Comparison of ENCODE assay signal across 8 cellular contexts in the genomic region with DNA sequence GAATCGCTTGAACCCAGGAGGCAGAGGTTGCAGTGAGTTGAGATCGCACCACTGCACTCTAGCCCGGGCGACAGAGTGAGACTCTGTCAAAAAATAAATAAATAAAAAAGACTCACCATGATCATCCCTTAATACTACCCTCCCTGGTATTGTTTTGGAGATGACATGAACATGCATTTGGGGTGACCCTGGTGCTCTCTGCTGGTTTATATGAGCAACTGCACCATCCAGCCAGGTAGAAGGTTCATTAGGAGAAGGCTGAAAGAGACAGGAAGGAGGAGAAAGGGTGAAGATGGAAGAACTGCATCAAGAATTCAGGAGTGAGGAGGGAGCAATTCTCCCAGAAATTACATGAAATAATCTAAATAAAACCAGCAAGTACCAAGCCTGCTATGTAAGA. TPM values are rescaled to one million over a fixed set of nuclear protein-coding genes. Genes with fewer than 3 reads are reported as not detected.
DNase-seq lines count a peak whose midpoint lies in the region; ATAC-seq, FAIRE-seq and TF ChIP-seq lines count a peak whose summit lies in the region.

No MANE protein-coding gene starts in this region.

- H3K4me2 ChIP-seq in OCI-LY3 (ENCODE audit: low read length) (no peak overlapping the region), HepG2 (ENCODE audit: low read depth, low read length) (no peak overlapping the region)

- DNase-seq in DMS153 treated with DMSO at 0.1 percent for 48 hours (lab: John Stamatoyannopoulos, UW; ENCODE audit: unreplicated experiment) (peak; percentile 4), HEK293T (ENCODE audit: extremely low spot score) (peak; percentile 71), cerebellar cortex (ENCODE audit: low spot score) (peak; percentile 28), HepG2 (ENCODE audit: low spot score) (peak; percentile 47), NCI-H128 (lab: John Stamatoyannopoulos, UW; ENCODE audit: unreplicated experiment) (no peak)
- no peak for DNase-seq in activated CD8-positive, alpha-beta memory T cell treated with anti-CD3 and anti-CD28 coated beads, Interleukin-2, amount 50 U/mL, for 4 hours

- peaks cover 18% of the 10 kb centered on the region for H3K27me3 ChIP-seq in OCI-LY3 (ENCODE audit: low read depth, low read length)
- peaks cover 0 to 3% of the 10 kb centered on the region in 2 experiments; a peak in 3 of 5 replicates for H3K27me3 ChIP-seq in HepG2 (ENCODE audit: control insufficient read depth in 1 of 2, insufficient read depth in 2 of 2, low read length in 2 of 2)

- POLR2A ChIA-PET in HEK293T (lab: Yijun Ruan, JAX) (no interaction called here), HepG2 (lab: Yijun Ruan, JAX) (no interaction called here)

- no peak overlapping the region for H3K9ac ChIP-seq in OCI-LY3 (ENCODE audit: low read length)
- no peak overlapping the region for H3K9ac ChIP-seq in HepG2 (ENCODE audit: insufficient read depth, low read depth, low read length)

- no peak for TF ChIP-seq POLR2A in HepG2 (IDR thresholded peaks at IDR 0.05; ENCODE audit: insufficient read depth in 1 of 2, low read depth in 2 of 2, low read length in 2 of 2)

- H3K4me3 ChIP-seq in OCI-LY3 (ENCODE audit: low read length) (no peak overlapping the region), HepG2 (replicated peaks in 1 of 3; ENCODE audit: insufficient read depth in 1 of 3, low read depth in 2 of 3, low read length in 3 of 3) (no peak overlapping the region)

- H3K9me3 ChIP-seq in OCI-LY3 (ENCODE audit: insufficient read depth, low read length) (no peaks in the 10 kb centered on the region), HepG2 (ENCODE audit: low read length) (no peaks in the 10 kb centered on the region)

- H3K27ac ChIP-seq in OCI-LY3 (ENCODE audit: low read length) (no peak overlapping the region), HepG2 (ENCODE audit: extremely low read length, insufficient read depth, low read length) (no peak overlapping the region)

- FAIRE-seq in HepG2 (lab: Jason Lieb, UNC), result peak; percentile 77

- TF ChIP-seq CTCF in OCI-LY3 (IDR thresholded peaks at IDR 0.05; ENCODE audit: low read depth, low read length), result peak; percentile 75
- peak; percentile 69 for TF ChIP-seq CTCF in HepG2 (CRISPR knock-in tag; IDR thresholded peaks at IDR 0.05)

- 30% methylated on average over 4 of the region's 4 CpGs for WGBS in HepG2 (ENCODE audit: low lambda C conversion rate)

- H2AFZ ChIP-seq in OCI-LY3 (ENCODE audit: low read depth, low read length), result no peak overlapping the region
- H2AFZ ChIP-seq in HepG2 (ENCODE audit: low read length), result no peak overlapping the region

- no peaks in the 10 kb centered on the region for H4K20me1 ChIP-seq in OCI-LY3 (ENCODE audit: insufficient read depth, low read length)
- H4K20me1 ChIP-seq in HepG2 (ENCODE audit: insufficient read depth, low read length), result no peaks in the 10 kb centered on the region

- ATAC-seq in HepG2 (peak; percentile 62), HG02938 (IDR thresholded peaks at IDR 0.05; ENCODE audit: unreplicated experiment) (no peak)

- TF ChIP-seq EP300 in HepG2 (IDR thresholded peaks at IDR 0.05; ENCODE audit: low read depth in 2 of 2, low read length in 2 of 2) (no peak), HepG2 (CRISPR knock-in tag; IDR thresholded peaks at IDR 0.05; ENCODE audit: borderline replicate concordance) (no peak)

- intact Hi-C loops in HepG2 (cut with micrococcal nuclease; ENCODE audit: unreplicated experiment), result loop anchor here (1.0 to 10.0 kb wide), 2 partner anchors 104 to 416 kb away; a partner anchor contains a TSS

- H3K79me2 ChIP-seq in OCI-LY3 (ENCODE audit: low read length), result no peaks in the 10 kb centered on the region
- H3K79me2 ChIP-seq in HepG2 (ENCODE audit: insufficient read depth, low read length), result no peaks in the 10 kb centered on the region

- CTCF ChIA-PET in HEK293T (lab: Yijun Ruan, JAX) (interaction anchor here (1.0 to 1.4 kb wide), 3 partner anchors 102 to 104 kb away, joined by 5 to 11 read pairs (median 6); no protein-coding TSS in a partner anchor), HepG2 (lab: Yijun Ruan, JAX; ENCODE audit: low intra/inter-chr PET ratio, low total read pairs) (interaction anchor here (1.1 to 2.9 kb wide), 3 partner anchors 104 to 416 kb away, joined by 3 to 30 read pairs (median 5); no protein-coding TSS in a partner anchor)

- no TSS peak for BruUV-seq in HepG2 (replicated peaks; lab: Mats Ljungman, UMichigan)

- H3K4me1 ChIP-seq in OCI-LY3 (ENCODE audit: low read length) (no peaks in the 10 kb centered on the region), HepG2 (ENCODE audit: insufficient read depth, low read length) (no peaks in the 10 kb centered on the region)

- peak; percentile 57 for TF ChIP-seq RAD21 in HepG2 (CRISPR knock-in tag; IDR thresholded peaks at IDR 0.05)

- H3K36me3 ChIP-seq in OCI-LY3 (replicated peaks; ENCODE audit: low read depth, low read length) (no peaks in the 10 kb centered on the region), HepG2 (replicated peaks in 1 of 2; ENCODE audit: control insufficient read depth in 1 of 2, insufficient read depth in 2 of 2, low read length in 2 of 2) (no peaks in the 10 kb centered on the region)

- in situ Hi-C loops in HepG2 (cut with HindIII; ENCODE audit: extremely low pct_ligation_motif_present, low pct_unique_long_range_greater_than_20kb), result loop anchor here (5.0 to 25.0 kb wide), 2 partner anchors 104 to 419 kb away; a partner anchor contains a TSS

TF ChIP-seq in HEK293T, 16 proteins besides CTCF, POLR2A, EP300 and RAD21 (continues in another document):
- TF ChIP-seq TARDBP (IDR thresholded peaks at IDR 0.05) (no peak), ZNF384 (IDR thresholded peaks at IDR 0.05) (no peak), FOXK2 (IDR thresholded peaks at IDR 0.05) (no peak), BHLHE40 (IDR thresholded peaks at IDR 0.05; ENCODE audit: borderline replicate concordance) (no peak), SUZ12 (IDR thresholded peaks at IDR 0.05) (no peak), ARNT (IDR thresholded peaks at IDR 0.05) (no peak), FOXM1 (IDR thresholded peaks at IDR 0.05; ENCODE audit: borderline replicate concordance) (no peak), ELF4 (IDR thresholded peaks at IDR 0.05) (no peak), HDGF (IDR thresholded peaks at IDR 0.05; ENCODE audit: borderline replicate concordance) (no peak), NFRKB (IDR thresholded peaks at IDR 0.05) (no peak)
- TF ChIP-seq, protein P1, sequence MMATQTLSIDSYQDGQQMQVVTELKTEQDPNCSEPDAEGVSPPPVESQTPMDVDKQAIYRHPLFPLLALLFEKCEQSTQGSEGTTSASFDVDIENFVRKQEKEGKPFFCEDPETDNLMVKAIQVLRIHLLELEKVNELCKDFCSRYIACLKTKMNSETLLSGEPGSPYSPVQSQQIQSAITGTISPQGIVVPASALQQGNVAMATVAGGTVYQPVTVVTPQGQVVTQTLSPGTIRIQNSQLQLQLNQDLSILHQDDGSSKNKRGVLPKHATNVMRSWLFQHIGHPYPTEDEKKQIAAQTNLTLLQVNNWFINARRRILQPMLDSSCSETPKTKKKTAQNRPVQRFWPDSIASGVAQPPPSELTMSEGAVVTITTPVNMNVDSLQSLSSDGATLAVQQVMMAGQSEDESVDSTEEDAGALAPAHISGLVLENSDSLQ (IDR thresholded peaks at IDR 0.05), result no peak

TF ChIP-seq in HepG2, 621 proteins besides CTCF, POLR2A, EP300 and RAD21 (continues in another document):
- TF ChIP-seq ZNF354B (CRISPR knock-in tag; IDR thresholded peaks at IDR 0.05) (no peak), ZNF557 (CRISPR knock-in tag; IDR thresholded peaks at IDR 0.05) (no peak), ZNF790 (CRISPR knock-in tag; IDR thresholded peaks at IDR 0.05; ENCODE audit: borderline replicate concordance) (no peak)
- TF ChIP-seq, protein P2, sequence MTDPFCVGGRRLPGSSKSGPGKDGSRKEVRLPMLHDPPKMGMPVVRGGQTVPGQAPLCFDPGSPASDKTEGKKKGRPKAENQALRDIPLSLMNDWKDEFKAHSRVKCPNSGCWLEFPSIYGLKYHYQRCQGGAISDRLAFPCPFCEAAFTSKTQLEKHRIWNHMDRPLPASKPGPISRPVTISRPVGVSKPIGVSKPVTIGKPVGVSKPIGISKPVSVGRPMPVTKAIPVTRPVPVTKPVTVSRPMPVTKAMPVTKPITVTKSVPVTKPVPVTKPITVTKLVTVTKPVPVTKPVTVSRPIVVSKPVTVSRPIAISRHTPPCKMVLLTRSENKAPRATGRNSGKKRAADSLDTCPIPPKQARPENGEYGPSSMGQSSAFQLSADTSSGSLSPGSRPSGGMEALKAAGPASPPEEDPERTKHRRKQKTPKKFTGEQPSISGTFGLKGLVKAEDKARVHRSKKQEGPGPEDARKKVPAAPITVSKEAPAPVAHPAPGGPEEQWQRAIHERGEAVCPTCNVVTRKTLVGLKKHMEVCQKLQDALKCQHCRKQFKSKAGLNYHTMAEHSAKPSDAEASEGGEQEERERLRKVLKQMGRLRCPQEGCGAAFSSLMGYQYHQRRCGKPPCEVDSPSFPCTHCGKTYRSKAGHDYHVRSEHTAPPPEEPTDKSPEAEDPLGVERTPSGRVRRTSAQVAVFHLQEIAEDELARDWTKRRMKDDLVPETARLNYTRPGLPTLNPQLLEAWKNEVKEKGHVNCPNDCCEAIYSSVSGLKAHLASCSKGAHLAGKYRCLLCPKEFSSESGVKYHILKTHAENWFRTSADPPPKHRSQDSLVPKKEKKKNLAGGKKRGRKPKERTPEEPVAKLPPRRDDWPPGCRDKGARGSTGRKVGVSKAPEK (CRISPR knock-in tag; IDR thresholded peaks at IDR 0.05; ENCODE audit: borderline replicate concordance), result no peak

RNA-seq across cellular contexts. Expression of a gene that starts 37.8 kb away (rescaled TPM):
- not detected in 2 replicates for total RNA-seq in HepG2 (2016; rRNA removed; fragmentation: Illumina TruSeq; extraction: Trizol)
- not detected in 2 replicates for total RNA-seq in HepG2 (2016; cell fraction: cytosol; rRNA removed; fragmentation: Illumina TruSeq; extraction: Trizol; ENCODE audit: low read depth)
- not detected in 2 replicates for total RNA-seq in HepG2 (2016; cell fraction: insoluble cytoplasmic fraction; rRNA removed; fragmentation: Illumina TruSeq; extraction: Trizol)
- total RNA-seq in HepG2 (2016; cell fraction: membrane; rRNA removed; fragmentation: Illumina TruSeq; extraction: Trizol), result not detected in 2 replicates
- total RNA-seq in HepG2 (2016; cell fraction: nucleus; rRNA removed; fragmentation: Illumina TruSeq; extraction: Trizol), result not detected in 2 replicates
- not detected in 2 replicates for polyA plus RNA-seq in HepG2 (2011; rRNA removed)
- not detected in 2 replicates for polyA plus RNA-seq in HepG2 (2011; cell fraction: cytosol; rRNA removed)
- polyA plus RNA-seq in HepG2 (2011; cell fraction: nucleus; rRNA removed), result not detected in 2 replicates
- polyA plus RNA-seq in HepG2 (2012), result not detected in 2 replicates
- polyA plus RNA-seq in HepG2 (2016; cell fraction: cytosol; fragmentation: Illumina TruSeq; extraction: Trizol; ENCODE audit: low read depth), result not detected in 2 replicates
- polyA plus RNA-seq in HepG2 (2016; cell fraction: insoluble cytoplasmic fraction; fragmentation: Illumina TruSeq; extraction: Trizol; ENCODE audit: low read depth), result not detected in 2 replicates
- polyA plus RNA-seq in HepG2 (2016; cell fraction: membrane; fragmentation: Illumina TruSeq; extraction: Trizol; ENCODE audit: low read depth), result not detected in 2 replicates
- not detected in 2 replicates for polyA plus RNA-seq in HepG2 (2016; cell fraction: nucleus; fragmentation: Illumina TruSeq; extraction: Trizol; ENCODE audit: insufficient read depth, low read depth)
- polyA minus RNA-seq in HepG2 (2011; rRNA and poly(A)+ RNA removed; ENCODE audit: low replicate concordance), result not detected in 2 replicates
- not detected in 2 replicates for polyA minus RNA-seq in HepG2 (2011; cell fraction: cytosol; rRNA and poly(A)+ RNA removed)
- not detected in 2 replicates for polyA minus RNA-seq in HepG2 (2011; cell fraction: nucleus; rRNA and poly(A)+ RNA removed)

Comparison
In these comparisons a context has a peak if more than half of its experiments do, and no peak if none do; other contexts are left out.
1. DNase-seq: peak in DMS153 treated with DMSO at 0.1 percent for 48 hours (single experiment), HEK293T (single experiment), cerebellar cortex (single experiment) and HepG2 (single experiment); none in NCI-H128 (single experiment) and activated CD8-positive, alpha-beta memory T cell treated with anti-CD3 and anti-CD28 coated beads, Interleukin-2, amount 50 U/mL, for 4 hours (single experiment).